In genomic region chr7:100706672-100707311, GRCh38 we compare ENCODE assay signal across 8 cellular contexts. TPM values are rescaled to one million over a fixed set of nuclear protein-coding genes. Genes with fewer than 3 reads are reported as not detected.
DNase-seq lines count a peak whose midpoint lies in the region; ATAC-seq and TF ChIP-seq lines count a peak whose summit lies in the region.
"Had no signal": no experiment of that assay in that cellular context is flagged by ENCODE, and none has a peak within 500 bp of the region (broad histone marks: within the 10 kb centered on the region; RNA-seq: fewer than 3 reads in every experiment).

No MANE protein-coding gene starts in this region.

- CTCF ChIA-PET in activated B cell treated with CpG ODN at 0.5 μM for 24 hours (lab: Charles Lee) = interaction anchor here (1.2 to 4.0 kb wide), 3 partner anchors 13 to 189 kb away, joined by 4 to 79 read pairs (median 19); partner anchors contain the start of genes ACHE and GIGYF1

- H3K9me3 ChIP-seq in right atrium auricular region (no peaks in the 10 kb centered on the region), smooth muscle cell (replicated peaks; ENCODE audit: low read depth) (no peaks in the 10 kb centered on the region)

- 36% methylated on average over 34 of the region's 34 CpGs for WGBS in smooth muscle cell (ENCODE audit: low lambda C conversion rate)

- H3K4me1 ChIP-seq in right atrium auricular region (peaks cover 0 to 23% of the 10 kb centered on the region in 2 donors), smooth muscle cell (ENCODE audit: low read depth) (peaks cover 7% of the 10 kb centered on the region)

- peak overlapping the region; percentile 97 for H3K4me3 ChIP-seq in HFF-Myc (replicated peaks; ENCODE audit: low read depth, low read length)
- H3K4me3 ChIP-seq in right atrium auricular region = peak overlapping the region; percentile 93 to 98
- peak overlapping the region; percentile 89 for H3K4me3 ChIP-seq in smooth muscle cell

- ATAC-seq in activated B cell treated with CpG ODN at 0.5 μM for 24 hours (ENCODE audit: low read depth) = no peak

- H3K9ac ChIP-seq in smooth muscle cell (ENCODE audit: low read depth) = peak overlapping the region; percentile 84

- H3K79me2 ChIP-seq in smooth muscle cell (ENCODE audit: low read depth) = peaks cover 14% of the 10 kb centered on the region

- TF ChIP-seq CTCF in HFF-Myc (IDR thresholded peaks at IDR 0.05; ENCODE audit: low read depth, low read length, missing control alignments) (no peak), activated B cell treated with CpG ODN at 0.5 μM for 24 hours (IDR thresholded peaks at IDR 0.05) (no peak), right atrium auricular region (IDR thresholded peaks at IDR 0.05) (no peak), smooth muscle cell (IDR thresholded peaks at IDR 0.05; ENCODE audit: borderline replicate concordance, insufficient read depth, poor library complexity, severe bottlenecking) (no peak)

- peak overlapping the region; percentile 93 for H3K4me3 Mint-ChIP-seq in activated B cell treated with CpG ODN at 0.5 μM for 24 hours

- no peaks in the 10 kb centered on the region for H3K27me3 ChIP-seq in right atrium auricular region
- H3K27me3 ChIP-seq in smooth muscle cell (ENCODE audit: low read depth) = no peaks in the 10 kb centered on the region

- peaks cover 12% of the 10 kb centered on the region for H3K36me3 Mint-ChIP-seq in activated B cell treated with CpG ODN at 0.5 μM for 24 hours (ENCODE audit: low read depth)

- intact Hi-C loops in activated B cell treated with CpG ODN at 0.5 μM for 24 hours (cut with micrococcal nuclease) = loop anchor here (1.0 to 5.0 kb wide), 3 partner anchors 94 to 229 kb away; partner anchors contain the start of genes FBXO24, LRCH4, MOSPD3 and TSC22D4

- H3K9me3 Mint-ChIP-seq in activated B cell treated with CpG ODN at 0.5 μM for 24 hours = no peaks in the 10 kb centered on the region

- H4K20me1 ChIP-seq in smooth muscle cell (ENCODE audit: low read depth) = no peaks in the 10 kb centered on the region

- no peaks in the 10 kb centered on the region for H3K27me3 Mint-ChIP-seq in activated B cell treated with CpG ODN at 0.5 μM for 24 hours

- no peak overlapping the region for H3K27ac Mint-ChIP-seq in activated B cell treated with CpG ODN at 0.5 μM for 24 hours

- peak overlapping the region; percentile 90 to 94 for H3K27ac ChIP-seq in right atrium auricular region
- peak overlapping the region; percentile 32 for H3K27ac ChIP-seq in smooth muscle cell (ENCODE audit: low read depth)

- H2AFZ ChIP-seq in smooth muscle cell (ENCODE audit: low read depth) = peak overlapping the region; percentile 92

- H3K4me1 Mint-ChIP-seq in activated B cell treated with CpG ODN at 0.5 μM for 24 hours = peaks cover 16% of the 10 kb centered on the region

- peak overlapping the region; percentile 89 for H3K4me2 ChIP-seq in smooth muscle cell

- H3F3A ChIP-seq in smooth muscle cell (ENCODE audit: low read depth) = no peaks in the 10 kb centered on the region

- DNase-seq in HFF-Myc (ENCODE audit: extremely low read depth, low read depth) (no peak), activated B cell treated with CpG ODN at 0.5 μM for 24 hours (no peak), right atrium auricular region (ENCODE audit: low spot score) (no peak), smooth muscle cell (lab: John Stamatoyannopoulos, UW; ENCODE audit: unreplicated experiment) (no peak), epidermal melanocyte (ENCODE audit: insufficient read length, low spot score) (no peak), NCI-H2171 treated with DMSO at 0.1 percent for 48 hours (lab: John Stamatoyannopoulos, UW) (no peak), AML-193 (lab: John Stamatoyannopoulos, UW) (no peak)

- H3K36me3 ChIP-seq in right atrium auricular region (no peaks in the 10 kb centered on the region), smooth muscle cell (ENCODE audit: low read depth) (no peaks in the 10 kb centered on the region)

- POLR2A ChIA-PET in activated B cell treated with CpG ODN at 0.5 μM for 24 hours (lab: Charles Lee) = interaction anchor here (2.0 to 2.6 kb wide), 7 partner anchors 11 to 145 kb away, joined by 11 to 61 read pairs (median 19); partner anchors contain the start of genes FBXO24, GIGYF1, GNB2 and LRCH4

RNA-seq across cellular contexts. Expression of gene POP7, which starts 0.9 kb away (rescaled TPM):
- 21.5 and 21.7 TPM in 2 replicates for total RNA-seq in activated B cell treated with CpG ODN at 0.5 μM for 24 hours
- total RNA-seq in right atrium auricular region = 10 to 100 TPM; 19.1 to 28.7 TPM
- total RNA-seq in smooth muscle cell = 19.5 and 19.6 TPM in 2 replicates
- 58.7 and 62.3 TPM in 2 replicates for polyA plus RNA-seq in smooth muscle cell

RNA-seq across cellular contexts. Expression of gene GIGYF1, which starts 12.7 kb away (rescaled TPM):
- total RNA-seq in activated B cell treated with CpG ODN at 0.5 μM for 24 hours (66.5 and 76.6 TPM in 2 replicates), right atrium auricular region (10 to 100 TPM; 13.4 to 17.4 TPM), smooth muscle cell (10.7 and 13.1 TPM in 2 replicates)
- polyA plus RNA-seq in smooth muscle cell = 8.5 and 11.8 TPM in 2 replicates

RNA-seq across cellular contexts. Expression of gene EPO, which starts 13.5 kb away (rescaled TPM):
- total RNA-seq in activated B cell treated with CpG ODN at 0.5 μM for 24 hours (not detected in 2 replicates), right atrium auricular region (not detected), smooth muscle cell (not detected in 2 replicates)
- not detected in 2 replicates for polyA plus RNA-seq in smooth muscle cell
- total RNA-seq: RPMI7951 had no signal

RNA-seq across cellular contexts. Expression of gene ZAN, which starts 26.6 kb away (rescaled TPM):
- total RNA-seq in activated B cell treated with CpG ODN at 0.5 μM for 24 hours (not detected in 2 replicates), right atrium auricular region (not detected), smooth muscle cell (not detected in 2 replicates)
- polyA plus RNA-seq in smooth muscle cell = not detected in 2 replicates
- total RNA-seq: RPMI7951 had no signal

RNA-seq across cellular contexts. Expression of gene GNB2, which starts 33.3 kb away (rescaled TPM):
- 129 and 132 TPM in 2 replicates for total RNA-seq in activated B cell treated with CpG ODN at 0.5 μM for 24 hours
- total RNA-seq in right atrium auricular region = 100 to 1,000 TPM in 1 of 2 donors, 10 to 100 TPM in 1; 96.2 to 169 TPM
- 90.7 and 91.7 TPM in 2 replicates for total RNA-seq in smooth muscle cell
- 219 and 238 TPM in 2 replicates for polyA plus RNA-seq in smooth muscle cell
